28 cellular contexts compared by ENCODE assay signal in the genomic region with DNA sequence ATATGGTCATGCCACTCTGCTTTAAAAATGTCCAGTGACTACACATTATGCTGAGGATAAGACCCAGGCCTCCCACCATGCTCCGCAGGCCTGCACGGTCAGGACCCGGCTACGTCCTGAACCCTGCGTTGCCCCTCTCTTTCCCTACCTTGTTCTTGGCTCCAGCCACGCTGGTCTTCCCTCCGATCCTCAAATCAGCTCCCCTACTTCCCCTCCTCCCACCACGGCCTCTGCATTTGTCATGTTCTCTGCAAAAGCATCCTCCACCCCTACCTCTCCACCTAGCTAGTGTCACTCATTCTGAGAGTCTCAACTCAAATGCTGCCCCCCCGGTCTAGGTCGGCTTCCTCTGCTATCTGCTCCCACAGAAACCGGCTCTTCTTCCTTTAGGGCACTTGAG. TPM values are rescaled to one million over a fixed set of nuclear protein-coding genes. Genes with fewer than 3 reads are reported as not detected.
A peak's percentile ranks its signal among the peaks of the same experiment; 100 is the strongest.
DNase-seq lines count a peak whose midpoint lies in the region; ATAC-seq and TF ChIP-seq lines count a peak whose summit lies in the region.
"Had no signal": no experiment of that assay in that cellular context is flagged by ENCODE, and none has a peak within 500 bp of the region (broad histone marks: within the 10 kb centered on the region; RNA-seq: fewer than 3 reads in every experiment).

No MANE protein-coding gene starts in this region.

- CTCF ChIA-PET in activated CD8-positive, alpha-beta memory T cell treated with anti-CD3 and anti-CD28 coated beads, Interleukin-2, amount 10 ng/mL, durations not matched to agents 7 days and 5 days (lab: Charles Lee): interaction anchor here (1.5 kb wide), 1 partner anchor 10 kb away, joined by 3 read pairs; no protein-coding TSS in a partner anchor

- H3K36me3 ChIP-seq in suprapubic skin: peaks cover 93% of the 10 kb centered on the region

- WGBS in suprapubic skin: 95% methylated on average over 11 of the region's 11 CpGs

- no peak for TF ChIP-seq EP300 in suprapubic skin (IDR thresholded peaks at IDR 0.05)

- no peaks in the 10 kb centered on the region for H3K27me3 ChIP-seq in suprapubic skin
- H3K27me3 ChIP-seq: left lung, neutrophil had no signal

- H3K27ac Mint-ChIP-seq in activated T-helper 17 cell treated with anti-CD3 and anti-CD28 coated beads, Interleukin-2, amount 50 U/mL, for 72 hours: peak overlapping the region; percentile 66
- H3K27ac Mint-ChIP-seq in nephron progenitor cell: peak overlapping the region; percentile 11
- H3K27ac Mint-ChIP-seq in activated CD8-positive, alpha-beta memory T cell treated with anti-CD3 and anti-CD28 coated beads, Interleukin-2, amount 10 ng/mL, durations not matched to agents 7 days and 5 days: no peak overlapping the region
- H3K27ac Mint-ChIP-seq: activated CD8-positive, alpha-beta T cell treated with anti-CD3 and anti-CD28 coated beads, Interleukin-2, amount 10 ng/mL, durations not matched to agents 7 days and 5 days; B cell; mesothelial cell of epicardium had no signal

- no peaks in the 10 kb centered on the region for H3K27me3 Mint-ChIP-seq in activated T-helper 17 cell treated with anti-CD3 and anti-CD28 coated beads, Interleukin-2, amount 50 U/mL, for 72 hours
- no peaks in the 10 kb centered on the region for H3K27me3 Mint-ChIP-seq in nephron progenitor cell (ENCODE audit: low read depth, poor library complexity)
- no peaks in the 10 kb centered on the region for H3K27me3 Mint-ChIP-seq in activated CD8-positive, alpha-beta memory T cell treated with anti-CD3 and anti-CD28 coated beads, Interleukin-2, amount 10 ng/mL, durations not matched to agents 7 days and 5 days
- H3K27me3 Mint-ChIP-seq: B cell; effector memory CD8-positive, alpha-beta T cell had no signal

- peak; percentile 18 for TF ChIP-seq POLR2A in GM19193 (IDR thresholded peaks at IDR 0.05; ENCODE audit: extremely low read depth, insufficient read depth, insufficient read length)
- TF ChIP-seq POLR2A in suprapubic skin (IDR thresholded peaks at IDR 0.05): no peak

- peaks cover 11% of the 10 kb centered on the region for H3K4me1 ChIP-seq in suprapubic skin

- H3K9me3 Mint-ChIP-seq in activated T-helper 17 cell treated with anti-CD3 and anti-CD28 coated beads, Interleukin-2, amount 50 U/mL, for 72 hours: no peaks in the 10 kb centered on the region
- H3K9me3 Mint-ChIP-seq in nephron progenitor cell: no peaks in the 10 kb centered on the region
- no peaks in the 10 kb centered on the region for H3K9me3 Mint-ChIP-seq in activated CD8-positive, alpha-beta memory T cell treated with anti-CD3 and anti-CD28 coated beads, Interleukin-2, amount 10 ng/mL, durations not matched to agents 7 days and 5 days (ENCODE audit: low read depth)
- H3K9me3 Mint-ChIP-seq: CD8-positive, alpha-beta T cell; effector memory CD8-positive, alpha-beta T cell; mesothelial cell of epicardium had no signal

- no peaks in the 10 kb centered on the region for H3K9me3 ChIP-seq in suprapubic skin
- H3K9me3 ChIP-seq: left lung, neutrophil had no signal

- peaks cover 97% of the 10 kb centered on the region for H3K36me3 Mint-ChIP-seq in activated T-helper 17 cell treated with anti-CD3 and anti-CD28 coated beads, Interleukin-2, amount 50 U/mL, for 72 hours (ENCODE audit: low read depth)
- peaks cover 84% of the 10 kb centered on the region for H3K36me3 Mint-ChIP-seq in nephron progenitor cell (ENCODE audit: low read depth)
- peaks cover 47% of the 10 kb centered on the region for H3K36me3 Mint-ChIP-seq in activated CD8-positive, alpha-beta memory T cell treated with anti-CD3 and anti-CD28 coated beads, Interleukin-2, amount 10 ng/mL, durations not matched to agents 7 days and 5 days

- DNase-seq in nephron progenitor cell (no peak), suprapubic skin (ENCODE audit: low spot score in 2 of 2) (no peak)
- no peak for DNase-seq in activated CD8-positive, alpha-beta memory T cell treated with anti-CD3 and anti-CD28 coated beads, Interleukin-2, amount 10 ng/mL, durations not matched to agents 7 days and 5 days
- DNase-seq: ACHN; activated CD8-positive, alpha-beta T cell treated with anti-CD3 and anti-CD28 coated beads, Interleukin-2, amount 10 ng/mL, durations not matched to agents 7 days and 5 days; CD8-positive, alpha-beta T cell; effector memory CD8-positive, alpha-beta T cell; erythroblast; islet precursor cell; NCI-H1436 treated with DMSO at 0.1 percent for 48 hours; NCI-H2107; NCI-H345; NCI-H69; Right ventricle myocardium superior; stimulated activated CD4-positive, alpha-beta T cell treated with anti-CD3 and anti-CD28 coated beads, Interleukin-12 subunit alpha, Interleukin-12 subunit beta, amount 100 ng/mL, for 4 hours; stimulated activated CD4-positive, alpha-beta T cell treated with anti-CD3 and anti-CD28 coated beads, Interleukin-4, amount 100 ng/mL, for 24 hours; substantia nigra had no signal

- peaks cover 3% of the 10 kb centered on the region for H3K4me1 Mint-ChIP-seq in activated T-helper 17 cell treated with anti-CD3 and anti-CD28 coated beads, Interleukin-2, amount 50 U/mL, for 72 hours
- H3K4me1 Mint-ChIP-seq in nephron progenitor cell: peaks cover 6% of the 10 kb centered on the region
- H3K4me1 Mint-ChIP-seq in activated CD8-positive, alpha-beta memory T cell treated with anti-CD3 and anti-CD28 coated beads, Interleukin-2, amount 10 ng/mL, durations not matched to agents 7 days and 5 days: no peaks in the 10 kb centered on the region
- H3K4me1 Mint-ChIP-seq: B cell, mesothelial cell of epicardium had no signal

- H3K4me3 Mint-ChIP-seq in activated T-helper 17 cell treated with anti-CD3 and anti-CD28 coated beads, Interleukin-2, amount 50 U/mL, for 72 hours: no peak overlapping the region
- H3K4me3 Mint-ChIP-seq in nephron progenitor cell: no peak overlapping the region
- no peak overlapping the region for H3K4me3 Mint-ChIP-seq in activated CD8-positive, alpha-beta memory T cell treated with anti-CD3 and anti-CD28 coated beads, Interleukin-2, amount 10 ng/mL, durations not matched to agents 7 days and 5 days
- H3K4me3 Mint-ChIP-seq: activated CD8-positive, alpha-beta T cell treated with anti-CD3 and anti-CD28 coated beads, Interleukin-2, amount 10 ng/mL, durations not matched to agents 7 days and 5 days; B cell; CD8-positive, alpha-beta T cell; effector memory CD8-positive, alpha-beta T cell; mesothelial cell of epicardium had no signal

- no peak overlapping the region for H3K4me3 ChIP-seq in suprapubic skin
- H3K4me3 ChIP-seq: left lung, PC-9 had no signal

- no peak for ATAC-seq in activated T-helper 17 cell treated with anti-CD3 and anti-CD28 coated beads, Interleukin-2, amount 50 U/mL, for 72 hours (replicated peaks)
- ATAC-seq in GM18517 (IDR thresholded peaks at IDR 0.05; ENCODE audit: unreplicated experiment) (no peak), GM18511 (IDR thresholded peaks at IDR 0.05; ENCODE audit: unreplicated experiment) (no peak)
- ATAC-seq in activated CD8-positive, alpha-beta memory T cell treated with anti-CD3 and anti-CD28 coated beads, Interleukin-2, amount 10 ng/mL, durations not matched to agents 7 days and 5 days: no peak
- ATAC-seq: activated CD8-positive, alpha-beta T cell treated with anti-CD3 and anti-CD28 coated beads, Interleukin-2, amount 10 ng/mL, durations not matched to agents 7 days and 5 days; CD8-positive, alpha-beta T cell; effector memory CD8-positive, alpha-beta T cell; sciatic nerve had no signal

- TF ChIP-seq CTCF in nephron progenitor cell (IDR thresholded peaks at IDR 0.05): no peak
- TF ChIP-seq CTCF in suprapubic skin (IDR thresholded peaks at IDR 0.05): no peak

- peak overlapping the region; percentile 24 for H3K27ac ChIP-seq in suprapubic skin
- H3K27ac ChIP-seq: neutrophil, PC-9 had no signal

RNA-seq across cellular contexts. Expression of gene GPX3, which starts 11.2 kb away (rescaled TPM):
- total RNA-seq in activated T-helper 17 cell treated with anti-CD3 and anti-CD28 coated beads, Interleukin-2, amount 50 U/mL, for 72 hours: not detected
- 100 to 1,000 TPM; 242 to 601 (median 378) TPM for total RNA-seq in suprapubic skin
- total RNA-seq in activated CD8-positive, alpha-beta memory T cell treated with anti-CD3 and anti-CD28 coated beads, Interleukin-2, amount 10 ng/mL, durations not matched to agents 7 days and 5 days: not detected
- total RNA-seq: activated CD8-positive, alpha-beta T cell treated with anti-CD3 and anti-CD28 coated beads, Interleukin-2, amount 10 ng/mL, durations not matched to agents 7 days and 5 days; B cell; CD8-positive, alpha-beta T cell; T-helper 2 cell treated with Interferon-gamma antibody and Interleukin-4, amounts not matched to agents 100 ng/mL and 5 ng/mL, for 36 hours had no signal

RNA-seq across cellular contexts. Expression of gene TNIP1, which starts 49.3 kb away (rescaled TPM):
- 100 to 1,000 TPM; 316 to 609 TPM for total RNA-seq in activated T-helper 17 cell treated with anti-CD3 and anti-CD28 coated beads, Interleukin-2, amount 50 U/mL, for 72 hours
- 10 to 100 TPM; 47.5 to 94.7 (median 70.9) TPM for total RNA-seq in suprapubic skin
- 100 to 1,000 TPM; 136 to 201 TPM for total RNA-seq in activated CD8-positive, alpha-beta memory T cell treated with anti-CD3 and anti-CD28 coated beads, Interleukin-2, amount 10 ng/mL, durations not matched to agents 7 days and 5 days

Comparison
In these comparisons a context has a peak if more than half of its experiments do, and no peak if none do; other contexts are left out.
1. RNA of gene GPX3, which starts 11.2 kb away (total RNA-seq): 242 to 601 TPM in suprapubic skin; not detected in activated T-helper 17 cell treated with anti-CD3 and anti-CD28 coated beads, Interleukin-2, amount 50 U/mL, for 72 hours and not detected in activated CD8-positive, alpha-beta memory T cell treated with anti-CD3 and anti-CD28 coated beads, Interleukin-2, amount 10 ng/mL, durations not matched to agents 7 days and 5 days; every median in the first group is over 100 times any median in the second.